In the genomic region with DNA sequence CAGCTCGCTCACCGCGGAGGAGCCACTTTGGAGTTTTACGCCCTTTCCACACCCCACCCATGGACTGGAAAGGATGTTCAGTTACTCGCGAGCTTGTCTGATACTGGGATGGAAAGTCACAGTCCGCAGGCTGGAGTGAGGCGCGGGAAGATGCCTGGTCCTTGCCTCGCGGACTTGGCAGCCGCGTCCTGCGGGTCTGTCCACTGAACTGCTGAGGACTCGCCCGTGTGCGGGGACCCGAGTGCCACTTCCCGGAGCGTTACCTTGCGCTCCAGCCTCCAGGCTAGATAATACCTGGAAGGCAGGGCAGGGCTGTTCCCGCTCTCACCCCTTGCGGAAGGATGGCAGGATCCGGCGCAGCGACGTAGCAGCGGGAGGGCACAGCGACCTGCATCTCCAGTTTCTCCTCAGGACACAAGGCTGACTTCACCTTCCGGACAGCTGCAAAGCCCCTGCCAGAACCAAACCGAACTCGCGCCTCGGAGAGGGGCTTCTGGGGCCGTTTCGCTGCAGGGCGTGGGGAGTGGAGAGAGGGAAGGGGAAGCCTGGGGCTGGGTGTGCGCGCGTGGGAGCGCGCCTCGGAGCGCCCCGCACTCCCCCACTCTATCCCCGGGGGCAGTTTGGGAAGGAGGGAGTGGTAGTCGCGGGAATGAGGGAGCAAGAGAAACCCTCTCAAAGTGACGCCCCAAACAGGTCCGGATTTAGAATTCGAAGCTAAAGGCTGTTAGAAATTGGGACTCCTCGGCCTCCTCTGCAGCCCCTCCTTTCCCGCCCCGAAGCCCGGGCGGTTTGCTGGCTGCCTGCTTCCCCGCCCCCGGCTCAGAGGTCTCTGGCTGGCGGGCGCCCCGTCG, we compare ENCODE assay signal across 8 cellular contexts. TPM values are rescaled to one million over a fixed set of nuclear protein-coding genes. Genes with fewer than 3 reads are reported as not detected.
DNase-seq lines count a peak whose midpoint lies in the region; ATAC-seq and TF ChIP-seq lines count a peak whose summit lies in the region.

A gene (plus strand): TSS at position 822 of the 851 bp plus-strand sequence.

- H3K27ac Mint-ChIP-seq in T-helper 17 cell, result peak within 1 kb of the TSS; percentile 34

- peaks cover 29% of the 10 kb centered on the region for H3K4me1 Mint-ChIP-seq in T-helper 17 cell

- H3K9ac ChIP-seq in duodenal mucosa (ENCODE audit: low read depth in 1 of 2, low read length in 2 of 2) (no peak within 1 kb of the TSS), mucosa of rectum (ENCODE audit: low read depth in 1 of 2, low read length in 2 of 2) (peak within 1 kb of the TSS in 1 of 2 donors; percentile 23), stomach smooth muscle (ENCODE audit: low read length in 2 of 2) (no peak within 1 kb of the TSS)

- ATAC-seq in HG02973 (IDR thresholded peaks at IDR 0.05; ENCODE audit: unreplicated experiment) (peak; percentile 18), T-helper 17 cell (peak; percentile 2)

- DNase-seq in GM10248 (ENCODE audit: extremely low spot score) (peak; percentile 38), T-helper 17 cell (no peak), NCI-H1436 treated with DMSO at 0.1 percent for 48 hours (lab: John Stamatoyannopoulos, UW) (no peak), COLO829 (ENCODE audit: low spot score) (no peak)

- no peaks in the 10 kb centered on the region for H3K9me3 ChIP-seq in T-helper 17 cell (ENCODE audit: control insufficient read depth, low read length, poor library complexity, severe bottlenecking)
- no peaks in the 10 kb centered on the region for H3K9me3 ChIP-seq in duodenal mucosa (ENCODE audit: control insufficient read depth in 1 of 2, low read length in 2 of 2)
- no peaks in the 10 kb centered on the region for H3K9me3 ChIP-seq in mucosa of rectum (ENCODE audit: control insufficient read depth in 2 of 2, low read length in 2 of 2)
- H3K9me3 ChIP-seq in stomach smooth muscle (ENCODE audit: control insufficient read depth in 2 of 2, low read length in 2 of 2), result no peaks in the 10 kb centered on the region

- peaks cover 25% of the 10 kb centered on the region for H3K27me3 Mint-ChIP-seq in T-helper 17 cell

- H3K36me3 Mint-ChIP-seq in T-helper 17 cell (ENCODE audit: low read depth), result peaks cover 4% of the 10 kb centered on the region

- H3K4me3 ChIP-seq in duodenal mucosa (ENCODE audit: low read depth in 1 of 2, low read length in 2 of 2), result peak within 1 kb of the TSS; percentile 59 to 71
- peak within 1 kb of the TSS; percentile 53 to 69 for H3K4me3 ChIP-seq in mucosa of rectum (ENCODE audit: low read length in 2 of 2)
- peak within 1 kb of the TSS; percentile 69 to 78 for H3K4me3 ChIP-seq in stomach smooth muscle (ENCODE audit: low read length in 2 of 2)

- H3K27me3 ChIP-seq in duodenal mucosa (ENCODE audit: control insufficient read depth in 1 of 2, insufficient read depth in 2 of 2, low read length in 2 of 2), result peaks cover 23 to 42% of the 10 kb centered on the region in 2 donors
- peaks cover 11 to 14% of the 10 kb centered on the region in 2 donors for H3K27me3 ChIP-seq in mucosa of rectum (ENCODE audit: control insufficient read depth in 2 of 2, insufficient read depth in 2 of 2, low read length in 2 of 2)
- peaks cover 14 to 30% of the 10 kb centered on the region in 2 donors for H3K27me3 ChIP-seq in stomach smooth muscle (ENCODE audit: control insufficient read depth in 1 of 2, insufficient read depth in 2 of 2, low read length in 2 of 2)

- peak within 1 kb of the TSS; percentile 95 for H3K4me3 Mint-ChIP-seq in T-helper 17 cell

- POLR2A ChIA-PET in GM10248 (lab: Yijun Ruan, JAX), result no interaction called here

- H3K36me3 ChIP-seq in duodenal mucosa (ENCODE audit: control insufficient read depth in 1 of 2, insufficient read depth in 2 of 2, low read length in 2 of 2) (no peaks in the 10 kb centered on the region), mucosa of rectum (ENCODE audit: control insufficient read depth in 2 of 2, insufficient read depth in 2 of 2, low read length in 2 of 2) (no peaks in the 10 kb centered on the region), stomach smooth muscle (ENCODE audit: control insufficient read depth in 2 of 2, insufficient read depth in 2 of 2, low read length in 2 of 2) (no peaks in the 10 kb centered on the region)

- TF ChIP-seq CTCF in GM10248 (IDR thresholded peaks at IDR 0.05; ENCODE audit: control extremely low read depth, extremely low read depth, low read depth, missing control alignments), result no peak

- H3K27ac ChIP-seq in duodenal mucosa (ENCODE audit: low read depth, low read length) (no peak within 1 kb of the TSS), mucosa of rectum (ENCODE audit: low read depth in 2 of 2, low read length in 2 of 2) (no peak within 1 kb of the TSS), stomach smooth muscle (ENCODE audit: low read length) (no peak within 1 kb of the TSS)

- H3K4me1 ChIP-seq in duodenal mucosa (ENCODE audit: control insufficient read depth in 1 of 2, insufficient read depth in 2 of 2, low read length in 2 of 2) (peaks cover 0 to 12% of the 10 kb centered on the region in 2 donors), mucosa of rectum (ENCODE audit: control insufficient read depth in 2 of 2, insufficient read depth in 2 of 2, low read length in 2 of 2) (peaks cover 3 to 6% of the 10 kb centered on the region in 2 donors), stomach smooth muscle (ENCODE audit: control insufficient read depth, insufficient read depth, low read length) (peaks cover 31% of the 10 kb centered on the region)

- CTCF ChIA-PET in GM10248 (lab: Yijun Ruan, JAX), result interaction anchor here (0.8 to 10.4 kb wide), 8 partner anchors 8 to 509 kb away, joined by 3 to 300 read pairs (median 5); no protein-coding TSS in a partner anchor

RNA-seq across cellular contexts. Expression of the gene that starts here (rescaled TPM):
- total RNA-seq in T-helper 17 cell, result 1 to 10 TPM; 1.5 to 3.3 TPM
